ENCODE assay signal across 36 cellular contexts in genomic region chrX:74431807-74432206, GRCh38. TPM values are rescaled to one million over a fixed set of nuclear protein-coding genes. Genes with fewer than 3 reads are reported as not detected.
DNase-seq lines count a peak whose midpoint lies in the region; ATAC-seq and TF ChIP-seq lines count a peak whose summit lies in the region.
"Had no signal": no experiment of that assay in that cellular context is flagged by ENCODE, and none has a peak within 500 bp of the region (broad histone marks: within the 10 kb centered on the region; RNA-seq: fewer than 3 reads in every experiment).

No MANE protein-coding gene starts in this region.

- H3K36me3 Mint-ChIP-seq in MCF 10A (ENCODE audit: insufficient read depth, unreplicated experiment) (no peaks in the 10 kb centered on the region), brain (peaks cover 23% of the 10 kb centered on the region), mesothelial cell of epicardium (no peaks in the 10 kb centered on the region)
- no peaks in the 10 kb centered on the region for H3K36me3 Mint-ChIP-seq in activated naive CD8-positive, alpha-beta T cell treated with anti-CD3 and anti-CD28 coated beads, Interleukin-2, amount 50 U/mL, for 24 hours (ENCODE audit: low read depth)
- H3K36me3 Mint-ChIP-seq: activated naive CD8-positive, alpha-beta T cell treated with anti-CD3 and anti-CD28 coated beads for 36 hours; natural killer cell had no signal

- dilution Hi-C loops in mammary epithelial cell (cut with HindIII; ENCODE audit: low sequenced_read_pairs): no loop called here

- CTCF ChIA-PET in MCF 10A (lab: Yijun Ruan, JAX) (interaction anchor here (0.6 to 1.1 kb wide), 3 partner anchors 8 to 15 kb away, joined by 3 to 4 read pairs (median 3); partner anchors contain the start of gene SLC16A2), mammary epithelial cell (lab: Charles Lee; ENCODE audit: low non-redundant PET) (no interaction called here)

- H3K9ac ChIP-seq in mammary epithelial cell (ENCODE audit: insufficient read depth, low read length): no peak overlapping the region

- no peak for TF ChIP-seq POLR2A in Peyer's patch (IDR thresholded peaks at IDR 0.05)

- H2AFZ ChIP-seq in mammary epithelial cell (ENCODE audit: low read depth, low read length): no peak overlapping the region
- H2AFZ ChIP-seq: PC-9 had no signal

- H3K4me2 ChIP-seq in mammary epithelial cell (ENCODE audit: insufficient read depth, low read depth, low read length): no peak overlapping the region
- H3K4me2 ChIP-seq: PC-9 had no signal

- peaks cover 30% of the 10 kb centered on the region for H3K27me3 Mint-ChIP-seq in MCF 10A (ENCODE audit: insufficient read depth, unreplicated experiment)
- H3K27me3 Mint-ChIP-seq in brain: peaks cover 3% of the 10 kb centered on the region
- H3K27me3 Mint-ChIP-seq in mesothelial cell of epicardium (ENCODE audit: low read depth): no peaks in the 10 kb centered on the region
- no peaks in the 10 kb centered on the region for H3K27me3 Mint-ChIP-seq in activated naive CD8-positive, alpha-beta T cell treated with anti-CD3 and anti-CD28 coated beads, Interleukin-2, amount 50 U/mL, for 24 hours
- H3K27me3 Mint-ChIP-seq: activated naive CD8-positive, alpha-beta T cell treated with anti-CD3 and anti-CD28 coated beads for 36 hours had no signal

- in situ Hi-C loops in mammary epithelial cell (cut with MboI; ENCODE audit: low sequenced_read_pairs in 2 of 2): no loop called here

- ATAC-seq in activated naive CD8-positive, alpha-beta T cell treated with anti-CD3 and anti-CD28 coated beads, Interleukin-2, amount 50 U/mL, for 24 hours: no peak
- no peak for ATAC-seq in esophagus mucosa
- ATAC-seq: effector memory CD8-positive, alpha-beta T cell; K562; mucosa of descending colon; natural killer cell; pancreas; Right ventricle myocardium inferior had no signal

- H3K79me2 ChIP-seq in mammary epithelial cell (ENCODE audit: insufficient read depth, low read length): peaks cover 29% of the 10 kb centered on the region

- peaks cover 6% of the 10 kb centered on the region for H3K4me1 Mint-ChIP-seq in MCF 10A (ENCODE audit: insufficient read depth, unreplicated experiment)
- peaks cover 22% of the 10 kb centered on the region for H3K4me1 Mint-ChIP-seq in brain
- peaks cover 4% of the 10 kb centered on the region for H3K4me1 Mint-ChIP-seq in mesothelial cell of epicardium
- H3K4me1 Mint-ChIP-seq in activated naive CD8-positive, alpha-beta T cell treated with anti-CD3 and anti-CD28 coated beads, Interleukin-2, amount 50 U/mL, for 24 hours: no peaks in the 10 kb centered on the region
- H3K4me1 Mint-ChIP-seq: activated naive CD8-positive, alpha-beta T cell treated with anti-CD3 and anti-CD28 coated beads for 36 hours; natural killer cell had no signal

- DNase-seq in MCF 10A (ENCODE audit: unreplicated experiment): peak; percentile 26
- no peak for DNase-seq in mammary epithelial cell
- no peak for DNase-seq in mesothelial cell of epicardium (ENCODE audit: low spot score in 2 of 2, unreplicated experiment in 2 of 2)
- no peak for DNase-seq in activated naive CD8-positive, alpha-beta T cell treated with anti-CD3 and anti-CD28 coated beads, Interleukin-2, amount 50 U/mL, for 24 hours
- DNase-seq in Peyer's patch: no peak
- DNase-seq in NCI-H226: no peak
- DNase-seq: activated CD4-positive, alpha-beta T cell treated with anti-CD3 and anti-CD28 coated beads for 48 hours; activated CD8-positive, alpha-beta memory T cell treated with anti-CD3 and anti-CD28 coated beads for 24 hours; activated gamma-delta T cell; activated naive CD8-positive, alpha-beta T cell treated with anti-CD3 and anti-CD28 coated beads for 36 hours; DMS79 treated with DMSO at 0.1 percent for 48 hours; effector memory CD8-positive, alpha-beta T cell; erythroblast; GF-D8; glutamatergic neuron; kidney glomerular epithelial cell; mucosa of descending colon; natural killer cell; NCI-H1105; NCI-H1930; NCI-H2227 treated with DMSO at 0.1 percent for 48 hours; NCI-H69; pancreas; PC-9; small intestine; stimulated activated naive CD4-positive, alpha-beta T cell; upper lobe of left lung had no signal

- H3K27me3 ChIP-seq in mammary epithelial cell (ENCODE audit: insufficient read depth, low read length): no peaks in the 10 kb centered on the region
- H3K27me3 ChIP-seq in Peyer's patch: no peaks in the 10 kb centered on the region
- H3K27me3 ChIP-seq: ascending aorta, cardiac muscle cell, upper lobe of left lung had no signal

- no peaks in the 10 kb centered on the region for H4K20me1 ChIP-seq in mammary epithelial cell (ENCODE audit: insufficient read depth, low read length)

- H3K4me1 ChIP-seq in mammary epithelial cell (ENCODE audit: insufficient read depth, low read length) (no peaks in the 10 kb centered on the region), Peyer's patch (no peaks in the 10 kb centered on the region)
- H3K4me1 ChIP-seq: ascending aorta, pancreas, upper lobe of left lung had no signal

- H3K36me3 ChIP-seq in mammary epithelial cell (ENCODE audit: insufficient read depth, low read length): no peaks in the 10 kb centered on the region
- no peaks in the 10 kb centered on the region for H3K36me3 ChIP-seq in Peyer's patch
- H3K36me3 ChIP-seq: ascending aorta, cardiac muscle cell, pancreas, upper lobe of left lung had no signal

- H3K9me3 ChIP-seq in mammary epithelial cell (replicated peaks; ENCODE audit: insufficient read depth, low read length) (no peaks in the 10 kb centered on the region), Peyer's patch (no peaks in the 10 kb centered on the region)
- H3K9me3 ChIP-seq: ascending aorta, mucosa of descending colon, pancreas, upper lobe of left lung had no signal

- POLR2A ChIA-PET in MCF 10A (lab: Yijun Ruan, JAX): interaction anchor here (0.8 to 1.0 kb wide), 2 partner anchors 11 to 169 kb away, joined by 3 read pairs; no protein-coding TSS in a partner anchor

- H3K9me3 Mint-ChIP-seq in MCF 10A (ENCODE audit: unreplicated experiment): no peaks in the 10 kb centered on the region
- H3K9me3 Mint-ChIP-seq in brain: no peaks in the 10 kb centered on the region
- peaks cover 18% of the 10 kb centered on the region for H3K9me3 Mint-ChIP-seq in mesothelial cell of epicardium
- no peaks in the 10 kb centered on the region for H3K9me3 Mint-ChIP-seq in activated naive CD8-positive, alpha-beta T cell treated with anti-CD3 and anti-CD28 coated beads, Interleukin-2, amount 50 U/mL, for 24 hours
- H3K9me3 Mint-ChIP-seq: activated naive CD8-positive, alpha-beta T cell treated with anti-CD3 and anti-CD28 coated beads for 36 hours; effector memory CD8-positive, alpha-beta T cell; natural killer cell had no signal

- TF ChIP-seq CTCF in MCF 10A (IDR thresholded peaks at IDR 0.05; ENCODE audit: unreplicated experiment) (no peak), mammary epithelial cell (conservative IDR thresholded peaks at IDR 0.05 in 1 of 2, IDR thresholded peaks at IDR 0.05 in 1 of 2; ENCODE audit: extremely low read depth in 1 of 2, insufficient read depth in 1 of 2, low read depth in 1 of 2, low read length in 2 of 2) (no peak), brain (conservative IDR thresholded peaks at IDR 0.05) (no peak), mesothelial cell of epicardium (IDR thresholded peaks at IDR 0.05; ENCODE audit: unreplicated experiment) (no peak), Peyer's patch (IDR thresholded peaks at IDR 0.05) (no peak)

- WGBS in mammary epithelial cell (ENCODE audit: low coverage, missing lambda C conversion rate): 56% methylated on average over 2 of the region's 2 CpGs

- H3K27ac Mint-ChIP-seq in MCF 10A (ENCODE audit: low read depth, unreplicated experiment) (no peak overlapping the region), brain (peak overlapping the region in 4 of 5 experiments; percentile 2 to 45 (median 21)), mesothelial cell of epicardium (peak overlapping the region; percentile 37)
- H3K27ac Mint-ChIP-seq in activated naive CD8-positive, alpha-beta T cell treated with anti-CD3 and anti-CD28 coated beads, Interleukin-2, amount 50 U/mL, for 24 hours: no peak overlapping the region
- H3K27ac Mint-ChIP-seq: activated naive CD8-positive, alpha-beta T cell treated with anti-CD3 and anti-CD28 coated beads for 36 hours; effector memory CD8-positive, alpha-beta T cell; natural killer cell had no signal

- H3K27ac ChIP-seq in mammary epithelial cell (ENCODE audit: insufficient read depth, low read depth, low read length) (no peak overlapping the region), Peyer's patch (no peak overlapping the region)
- H3K27ac ChIP-seq: ascending aorta, C4-2B, cardiac muscle cell, coronary artery, pancreas, PC-9, upper lobe of left lung had no signal

- no peak overlapping the region for H3K4me3 ChIP-seq in mammary epithelial cell (replicated peaks in 1 of 3; ENCODE audit: insufficient read depth in 1 of 3, low read depth in 2 of 3, low read length in 3 of 3)
- no peak overlapping the region for H3K4me3 ChIP-seq in Peyer's patch
- H3K4me3 ChIP-seq: ascending aorta, cardiac muscle cell, coronary artery, K562, lung, mucosa of descending colon, pancreas, PC-9, upper lobe of left lung had no signal

- H3K4me3 Mint-ChIP-seq in MCF 10A (ENCODE audit: unreplicated experiment) (no peak overlapping the region), brain (no peak overlapping the region), mesothelial cell of epicardium (no peak overlapping the region)
- H3K4me3 Mint-ChIP-seq in activated naive CD8-positive, alpha-beta T cell treated with anti-CD3 and anti-CD28 coated beads, Interleukin-2, amount 50 U/mL, for 24 hours: no peak overlapping the region
- H3K4me3 Mint-ChIP-seq: activated naive CD8-positive, alpha-beta T cell treated with anti-CD3 and anti-CD28 coated beads for 36 hours; effector memory CD8-positive, alpha-beta T cell; natural killer cell had no signal

- intact Hi-C loops in MCF 10A (cut with micrococcal nuclease) (no loop called here), mammary epithelial cell (cut with micrococcal nuclease) (no loop called here)

- BruUV-seq in MCF 10A (replicated peaks; lab: Mats Ljungman, UMichigan) (no TSS peak), mammary epithelial cell (replicated peaks; lab: Mats Ljungman, UMichigan) (no TSS peak)

RNA-seq across cellular contexts. Expression of gene SLC16A2, which starts 10.5 kb away (rescaled TPM):
- total RNA-seq in MCF 10A (2022) (11.9 and 13.7 TPM in 2 replicates), mammary epithelial cell (10 to 100 TPM; 16.2 to 45.4 TPM), mesothelial cell of epicardium (14.8 to 15.2 TPM (median 15.0 TPM) in 3 replicates), esophagus mucosa (2.6 TPM), Peyer's patch (1 to 10 TPM in 3 of 4 donors, under 1 TPM in 1; 0.18 to 2.5 (median 1.8) TPM)
- polyA plus RNA-seq in mammary epithelial cell (39.1 TPM), brain (ENCODE audit: insufficient read depth, low read depth, low replicate concordance) (5.7 TPM)
- polyA minus RNA-seq in mammary epithelial cell: 74.5 TPM
- total RNA-seq: natural killer cell, PC-9 had no signal
- polyA plus RNA-seq: K562 had no signal

Comparison
In these comparisons a context has a peak if more than half of its experiments do, and no peak if none do; other contexts are left out.
1. H3K27ac Mint-ChIP-seq: peak in brain (4 of 5) and mesothelial cell of epicardium (single experiment); none in MCF 10A (single experiment) and activated naive CD8-positive, alpha-beta T cell treated with anti-CD3 and anti-CD28 coated beads, Interleukin-2, amount 50 U/mL, for 24 hours (single experiment).